ENCODE assay signal across 1 cellular context in the genomic region with DNA sequence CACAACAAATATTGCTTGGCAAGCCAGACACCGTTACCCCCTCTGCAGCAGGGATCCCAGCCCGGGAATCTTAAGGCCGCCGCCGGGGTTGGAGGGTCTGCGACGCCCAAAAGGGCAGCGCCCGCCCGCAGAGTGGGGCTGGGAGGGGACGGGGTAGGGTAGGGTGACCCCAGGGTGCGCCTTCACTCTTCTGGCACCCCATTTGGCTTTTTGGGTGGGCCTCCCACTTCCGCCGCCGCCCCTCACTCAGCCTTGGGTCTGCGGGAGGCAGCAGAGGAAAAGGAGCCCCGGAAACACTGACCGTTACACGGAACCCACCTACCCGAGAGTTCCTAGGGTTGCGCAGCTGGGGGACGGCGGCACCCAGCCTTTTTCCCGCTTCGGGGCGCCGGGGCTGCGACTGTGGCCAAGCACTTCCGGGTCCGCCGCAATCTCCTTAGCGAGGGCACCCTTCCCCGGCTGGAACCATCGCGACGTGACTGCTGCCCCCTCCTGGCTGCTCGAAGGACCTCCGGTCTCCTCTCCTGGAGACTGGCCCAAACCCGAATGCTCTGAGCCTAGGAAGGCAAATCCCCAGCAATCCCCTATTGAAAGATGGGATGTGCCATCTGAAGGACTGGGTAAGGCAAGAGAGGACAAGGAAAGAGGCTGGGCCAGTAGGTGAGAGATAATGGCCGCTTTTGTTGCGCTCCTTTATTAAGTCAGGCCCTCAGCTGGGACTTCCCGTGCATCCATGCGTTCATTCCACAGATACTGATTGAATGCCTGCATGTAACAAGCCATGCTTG.
TF ChIP-seq lines count a peak whose summit lies in the region.

A gene (minus strand): TSS at position 404 of the 788 bp plus-strand sequence. CDS start 1,447 bp downstream, outside the sequence.

TF ChIP-seq in HepG2, 621 proteins besides CTCF, POLR2A, EP300 and RAD21 (continued from another document and continues in another):
- TF ChIP-seq, protein P1, sequence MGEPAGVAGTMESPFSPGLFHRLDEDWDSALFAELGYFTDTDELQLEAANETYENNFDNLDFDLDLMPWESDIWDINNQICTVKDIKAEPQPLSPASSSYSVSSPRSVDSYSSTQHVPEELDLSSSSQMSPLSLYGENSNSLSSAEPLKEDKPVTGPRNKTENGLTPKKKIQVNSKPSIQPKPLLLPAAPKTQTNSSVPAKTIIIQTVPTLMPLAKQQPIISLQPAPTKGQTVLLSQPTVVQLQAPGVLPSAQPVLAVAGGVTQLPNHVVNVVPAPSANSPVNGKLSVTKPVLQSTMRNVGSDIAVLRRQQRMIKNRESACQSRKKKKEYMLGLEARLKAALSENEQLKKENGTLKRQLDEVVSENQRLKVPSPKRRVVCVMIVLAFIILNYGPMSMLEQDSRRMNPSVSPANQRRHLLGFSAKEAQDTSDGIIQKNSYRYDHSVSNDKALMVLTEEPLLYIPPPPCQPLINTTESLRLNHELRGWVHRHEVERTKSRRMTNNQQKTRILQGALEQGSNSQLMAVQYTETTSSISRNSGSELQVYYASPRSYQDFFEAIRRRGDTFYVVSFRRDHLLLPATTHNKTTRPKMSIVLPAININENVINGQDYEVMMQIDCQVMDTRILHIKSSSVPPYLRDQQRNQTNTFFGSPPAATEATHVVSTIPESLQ (CRISPR knock-in tag; conservative IDR thresholded peaks at IDR 0.05) = no peak
- TF ChIP-seq BCL6 (CRISPR knock-in tag; IDR thresholded peaks at IDR 0.05) (peak; percentile 12; the same call in 1 of the 2 replicates), LCORL (IDR thresholded peaks at IDR 0.05) (no peak), LCORL (CRISPR knock-in tag; IDR thresholded peaks at IDR 0.05) (peak; percentile 80), SNAPC2 (CRISPR knock-in tag; IDR thresholded peaks at IDR 0.05) (no peak), ZSCAN21 (CRISPR knock-in tag; IDR thresholded peaks at IDR 0.05; ENCODE audit: borderline replicate concordance) (peak; percentile 29; the same call in 1 of the 2 replicates), ZNF253 (CRISPR knock-in tag; IDR thresholded peaks at IDR 0.05; ENCODE audit: borderline replicate concordance) (no peak), ZNF562 (CRISPR knock-in tag; IDR thresholded peaks at IDR 0.05; ENCODE audit: borderline replicate concordance) (no peak), PHF8 (CRISPR knock-in tag; IDR thresholded peaks at IDR 0.05) (peak; percentile 93), ZNF605 (CRISPR knock-in tag; IDR thresholded peaks at IDR 0.05) (peak; percentile 95), ZNF589 (CRISPR knock-in tag; conservative IDR thresholded peaks at IDR 0.05) (no peak), GFI1 (CRISPR knock-in tag; IDR thresholded peaks at IDR 0.05; ENCODE audit: borderline replicate concordance) (peak; percentile 38; the same call in 1 of the 2 replicates), GABPB1 (CRISPR knock-in tag; IDR thresholded peaks at IDR 0.05) (peak; percentile 98), ZNF335 (CRISPR knock-in tag; IDR thresholded peaks at IDR 0.05) (peak; percentile 54; the same call in 1 of the 2 replicates), SOX6 (IDR thresholded peaks at IDR 0.05) (no peak), SOX6 (CRISPR knock-in tag; IDR thresholded peaks at IDR 0.05) (no peak; the same call in 1 of the 2 replicates), CEBPB (IDR thresholded peaks at IDR 0.05; ENCODE audit: borderline replicate concordance, low read depth, low read length) (no peak), MTA1 (CRISPR knock-in tag; IDR thresholded peaks at IDR 0.05; ENCODE audit: borderline replicate concordance) (peak; percentile 41; the same call in 1 of the 2 replicates), ZNF260 (CRISPR knock-in tag; IDR thresholded peaks at IDR 0.05; ENCODE audit: borderline replicate concordance, low read depth) (no peak), TBX2 (CRISPR knock-in tag; IDR thresholded peaks at IDR 0.05; ENCODE audit: borderline replicate concordance) (peak; percentile 81), PPARG (CRISPR knock-in tag; conservative IDR thresholded peaks at IDR 0.05) (no peak), ZNF33A (CRISPR knock-in tag; IDR thresholded peaks at IDR 0.05; ENCODE audit: borderline replicate concordance) (no peak), NFE2L1 (CRISPR knock-in tag; IDR thresholded peaks at IDR 0.05; ENCODE audit: borderline replicate concordance) (0 out of 2 replicates have a peak, but pooled peaks have one; percentile 38), ZNF883 (CRISPR knock-in tag; IDR thresholded peaks at IDR 0.05; ENCODE audit: not compliant biosample characterization) (peak; percentile 67), POGZ (CRISPR knock-in tag; IDR thresholded peaks at IDR 0.05) (peak; percentile 87), ZNF772 (CRISPR knock-in tag; IDR thresholded peaks at IDR 0.05) (peak; percentile 85; the same call in 1 of the 2 replicates), MTA3 (CRISPR knock-in tag; IDR thresholded peaks at IDR 0.05) (no peak), DR1 (CRISPR knock-in tag; IDR thresholded peaks at IDR 0.05) (no peak), KDM5B (CRISPR knock-in tag; IDR thresholded peaks at IDR 0.05; ENCODE audit: borderline replicate concordance) (peak; percentile 70; the same call in 1 of the 2 replicates)
- TF ChIP-seq, protein P2, sequence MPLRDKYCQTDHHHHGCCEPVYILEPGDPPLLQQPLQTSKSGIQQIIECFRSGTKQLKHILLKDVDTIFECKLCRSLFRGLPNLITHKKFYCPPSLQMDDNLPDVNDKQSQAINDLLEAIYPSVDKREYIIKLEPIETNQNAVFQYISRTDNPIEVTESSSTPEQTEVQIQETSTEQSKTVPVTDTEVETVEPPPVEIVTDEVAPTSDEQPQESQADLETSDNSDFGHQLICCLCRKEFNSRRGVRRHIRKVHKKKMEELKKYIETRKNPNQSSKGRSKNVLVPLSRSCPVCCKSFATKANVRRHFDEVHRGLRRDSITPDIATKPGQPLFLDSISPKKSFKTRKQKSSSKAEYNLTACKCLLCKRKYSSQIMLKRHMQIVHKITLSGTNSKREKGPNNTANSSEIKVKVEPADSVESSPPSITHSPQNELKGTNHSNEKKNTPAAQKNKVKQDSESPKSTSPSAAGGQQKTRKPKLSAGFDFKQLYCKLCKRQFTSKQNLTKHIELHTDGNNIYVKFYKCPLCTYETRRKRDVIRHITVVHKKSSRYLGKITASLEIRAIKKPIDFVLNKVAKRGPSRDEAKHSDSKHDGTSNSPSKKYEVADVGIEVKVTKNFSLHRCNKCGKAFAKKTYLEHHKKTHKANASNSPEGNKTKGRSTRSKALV (CRISPR knock-in tag; IDR thresholded peaks at IDR 0.05) = no peak
- TF ChIP-seq, protein P3, sequence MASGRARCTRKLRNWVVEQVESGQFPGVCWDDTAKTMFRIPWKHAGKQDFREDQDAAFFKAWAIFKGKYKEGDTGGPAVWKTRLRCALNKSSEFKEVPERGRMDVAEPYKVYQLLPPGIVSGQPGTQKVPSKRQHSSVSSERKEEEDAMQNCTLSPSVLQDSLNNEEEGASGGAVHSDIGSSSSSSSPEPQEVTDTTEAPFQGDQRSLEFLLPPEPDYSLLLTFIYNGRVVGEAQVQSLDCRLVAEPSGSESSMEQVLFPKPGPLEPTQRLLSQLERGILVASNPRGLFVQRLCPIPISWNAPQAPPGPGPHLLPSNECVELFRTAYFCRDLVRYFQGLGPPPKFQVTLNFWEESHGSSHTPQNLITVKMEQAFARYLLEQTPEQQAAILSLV (CRISPR knock-in tag; IDR thresholded peaks at IDR 0.05; ENCODE audit: borderline replicate concordance) = peak; percentile 93; the same call in 1 of the 2 replicates
- TF ChIP-seq, protein P4, sequence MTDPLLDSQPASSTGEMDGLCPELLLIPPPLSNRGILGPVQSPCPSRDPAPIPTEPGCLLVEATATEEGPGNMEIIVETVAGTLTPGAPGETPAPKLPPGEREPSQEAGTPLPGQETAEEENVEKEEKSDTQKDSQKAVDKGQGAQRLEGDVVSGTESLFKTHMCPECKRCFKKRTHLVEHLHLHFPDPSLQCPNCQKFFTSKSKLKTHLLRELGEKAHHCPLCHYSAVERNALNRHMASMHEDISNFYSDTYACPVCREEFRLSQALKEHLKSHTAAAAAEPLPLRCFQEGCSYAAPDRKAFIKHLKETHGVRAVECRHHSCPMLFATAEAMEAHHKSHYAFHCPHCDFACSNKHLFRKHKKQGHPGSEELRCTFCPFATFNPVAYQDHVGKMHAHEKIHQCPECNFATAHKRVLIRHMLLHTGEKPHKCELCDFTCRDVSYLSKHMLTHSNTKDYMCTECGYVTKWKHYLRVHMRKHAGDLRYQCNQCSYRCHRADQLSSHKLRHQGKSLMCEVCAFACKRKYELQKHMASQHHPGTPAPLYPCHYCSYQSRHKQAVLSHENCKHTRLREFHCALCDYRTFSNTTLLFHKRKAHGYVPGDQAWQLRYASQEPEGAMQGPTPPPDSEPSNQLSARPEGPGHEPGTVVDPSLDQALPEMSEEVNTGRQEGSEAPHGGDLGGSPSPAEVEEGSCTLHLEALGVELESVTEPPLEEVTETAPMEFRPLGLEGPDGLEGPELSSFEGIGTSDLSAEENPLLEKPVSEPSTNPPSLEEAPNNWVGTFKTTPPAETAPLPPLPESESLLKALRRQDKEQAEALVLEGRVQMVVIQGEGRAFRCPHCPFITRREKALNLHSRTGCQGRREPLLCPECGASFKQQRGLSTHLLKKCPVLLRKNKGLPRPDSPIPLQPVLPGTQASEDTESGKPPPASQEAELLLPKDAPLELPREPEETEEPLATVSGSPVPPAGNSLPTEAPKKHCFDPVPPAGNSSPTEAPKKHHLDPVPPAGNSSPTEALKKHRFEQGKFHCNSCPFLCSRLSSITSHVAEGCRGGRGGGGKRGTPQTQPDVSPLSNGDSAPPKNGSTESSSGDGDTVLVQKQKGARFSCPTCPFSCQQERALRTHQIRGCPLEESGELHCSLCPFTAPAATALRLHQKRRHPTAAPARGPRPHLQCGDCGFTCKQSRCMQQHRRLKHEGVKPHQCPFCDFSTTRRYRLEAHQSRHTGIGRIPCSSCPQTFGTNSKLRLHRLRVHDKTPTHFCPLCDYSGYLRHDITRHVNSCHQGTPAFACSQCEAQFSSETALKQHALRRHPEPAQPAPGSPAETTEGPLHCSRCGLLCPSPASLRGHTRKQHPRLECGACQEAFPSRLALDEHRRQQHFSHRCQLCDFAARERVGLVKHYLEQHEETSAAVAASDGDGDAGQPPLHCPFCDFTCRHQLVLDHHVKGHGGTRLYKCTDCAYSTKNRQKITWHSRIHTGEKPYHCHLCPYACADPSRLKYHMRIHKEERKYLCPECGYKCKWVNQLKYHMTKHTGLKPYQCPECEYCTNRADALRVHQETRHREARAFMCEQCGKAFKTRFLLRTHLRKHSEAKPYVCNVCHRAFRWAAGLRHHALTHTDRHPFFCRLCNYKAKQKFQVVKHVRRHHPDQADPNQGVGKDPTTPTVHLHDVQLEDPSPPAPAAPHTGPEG (CRISPR knock-in tag; IDR thresholded peaks at IDR 0.05) = no peak
- TF ChIP-seq, protein P5, sequence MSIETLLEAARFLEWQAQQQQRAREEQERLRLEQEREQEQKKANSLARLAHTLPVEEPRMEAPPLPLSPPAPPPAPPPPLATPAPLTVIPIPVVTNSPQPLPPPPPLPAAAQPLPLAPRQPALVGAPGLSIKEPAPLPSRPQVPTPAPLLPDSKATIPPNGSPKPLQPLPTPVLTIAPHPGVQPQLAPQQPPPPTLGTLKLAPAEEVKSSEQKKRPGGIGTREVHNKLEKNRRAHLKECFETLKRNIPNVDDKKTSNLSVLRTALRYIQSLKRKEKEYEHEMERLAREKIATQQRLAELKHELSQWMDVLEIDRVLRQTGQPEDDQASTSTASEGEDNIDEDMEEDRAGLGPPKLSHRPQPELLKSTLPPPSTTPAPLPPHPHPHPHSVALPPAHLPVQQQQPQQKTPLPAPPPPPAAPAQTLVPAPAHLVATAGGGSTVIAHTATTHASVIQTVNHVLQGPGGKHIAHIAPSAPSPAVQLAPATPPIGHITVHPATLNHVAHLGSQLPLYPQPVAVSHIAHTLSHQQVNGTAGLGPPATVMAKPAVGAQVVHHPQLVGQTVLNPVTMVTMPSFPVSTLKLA (IDR thresholded peaks at IDR 0.05) = no peak
- TF ChIP-seq, protein P6, sequence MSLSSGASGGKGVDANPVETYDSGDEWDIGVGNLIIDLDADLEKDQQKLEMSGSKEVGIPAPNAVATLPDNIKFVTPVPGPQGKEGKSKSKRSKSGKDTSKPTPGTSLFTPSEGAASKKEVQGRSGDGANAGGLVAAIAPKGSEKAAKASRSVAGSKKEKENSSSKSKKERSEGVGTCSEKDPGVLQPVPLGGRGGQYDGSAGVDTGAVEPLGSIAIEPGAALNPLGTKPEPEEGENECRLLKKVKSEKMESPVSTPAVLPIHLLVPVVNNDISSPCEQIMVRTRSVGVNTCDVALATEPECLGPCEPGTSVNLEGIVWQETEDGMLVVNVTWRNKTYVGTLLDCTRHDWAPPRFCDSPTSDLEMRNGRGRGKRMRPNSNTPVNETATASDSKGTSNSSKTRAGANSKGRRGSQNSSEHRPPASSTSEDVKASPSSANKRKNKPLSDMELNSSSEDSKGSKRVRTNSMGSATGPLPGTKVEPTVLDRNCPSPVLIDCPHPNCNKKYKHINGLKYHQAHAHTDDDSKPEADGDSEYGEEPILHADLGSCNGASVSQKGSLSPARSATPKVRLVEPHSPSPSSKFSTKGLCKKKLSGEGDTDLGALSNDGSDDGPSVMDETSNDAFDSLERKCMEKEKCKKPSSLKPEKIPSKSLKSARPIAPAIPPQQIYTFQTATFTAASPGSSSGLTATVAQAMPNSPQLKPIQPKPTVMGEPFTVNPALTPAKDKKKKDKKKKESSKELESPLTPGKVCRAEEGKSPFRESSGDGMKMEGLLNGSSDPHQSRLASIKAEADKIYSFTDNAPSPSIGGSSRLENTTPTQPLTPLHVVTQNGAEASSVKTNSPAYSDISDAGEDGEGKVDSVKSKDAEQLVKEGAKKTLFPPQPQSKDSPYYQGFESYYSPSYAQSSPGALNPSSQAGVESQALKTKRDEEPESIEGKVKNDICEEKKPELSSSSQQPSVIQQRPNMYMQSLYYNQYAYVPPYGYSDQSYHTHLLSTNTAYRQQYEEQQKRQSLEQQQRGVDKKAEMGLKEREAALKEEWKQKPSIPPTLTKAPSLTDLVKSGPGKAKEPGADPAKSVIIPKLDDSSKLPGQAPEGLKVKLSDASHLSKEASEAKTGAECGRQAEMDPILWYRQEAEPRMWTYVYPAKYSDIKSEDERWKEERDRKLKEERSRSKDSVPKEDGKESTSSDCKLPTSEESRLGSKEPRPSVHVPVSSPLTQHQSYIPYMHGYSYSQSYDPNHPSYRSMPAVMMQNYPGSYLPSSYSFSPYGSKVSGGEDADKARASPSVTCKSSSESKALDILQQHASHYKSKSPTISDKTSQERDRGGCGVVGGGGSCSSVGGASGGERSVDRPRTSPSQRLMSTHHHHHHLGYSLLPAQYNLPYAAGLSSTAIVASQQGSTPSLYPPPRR (CRISPR knock-in tag; IDR thresholded peaks at IDR 0.05; ENCODE audit: borderline replicate concordance) = peak; percentile 48; the same call in 1 of the 2 replicates
- TF ChIP-seq, protein P7, sequence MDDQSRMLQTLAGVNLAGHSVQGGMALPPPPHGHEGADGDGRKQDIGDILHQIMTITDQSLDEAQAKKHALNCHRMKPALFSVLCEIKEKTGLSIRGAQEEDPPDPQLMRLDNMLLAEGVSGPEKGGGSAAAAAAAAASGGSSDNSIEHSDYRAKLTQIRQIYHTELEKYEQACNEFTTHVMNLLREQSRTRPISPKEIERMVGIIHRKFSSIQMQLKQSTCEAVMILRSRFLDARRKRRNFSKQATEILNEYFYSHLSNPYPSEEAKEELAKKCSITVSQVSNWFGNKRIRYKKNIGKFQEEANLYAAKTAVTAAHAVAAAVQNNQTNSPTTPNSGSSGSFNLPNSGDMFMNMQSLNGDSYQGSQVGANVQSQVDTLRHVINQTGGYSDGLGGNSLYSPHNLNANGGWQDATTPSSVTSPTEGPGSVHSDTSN (CRISPR knock-in tag; IDR thresholded peaks at IDR 0.05; ENCODE audit: borderline replicate concordance) = no peak
- TF ChIP-seq, protein P8, sequence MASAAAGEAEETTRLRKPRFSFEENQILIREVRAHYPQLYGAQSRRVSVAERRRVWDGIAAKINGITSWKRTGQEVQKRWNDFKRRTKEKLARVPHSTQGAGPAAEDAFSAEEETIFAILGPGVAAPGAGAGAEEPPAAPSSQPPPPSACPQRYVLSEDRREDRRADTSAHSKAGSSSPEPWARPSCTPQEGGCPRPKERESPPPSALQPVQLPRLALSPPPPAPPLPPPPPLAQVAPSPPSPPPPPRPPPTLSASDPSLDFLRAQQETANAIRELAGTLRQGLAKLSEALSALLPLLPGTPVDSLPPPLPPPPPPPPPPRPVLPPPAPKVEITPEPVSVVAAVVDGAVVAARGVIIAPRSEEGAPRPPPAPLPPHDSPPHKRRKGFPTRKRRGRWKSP (CRISPR knock-in tag; IDR thresholded peaks at IDR 0.05) = 0 out of 2 replicates have a peak, but pooled peaks have one; percentile 26
